Comparison of ENCODE assay signal across 21 cellular contexts in the genomic region with DNA sequence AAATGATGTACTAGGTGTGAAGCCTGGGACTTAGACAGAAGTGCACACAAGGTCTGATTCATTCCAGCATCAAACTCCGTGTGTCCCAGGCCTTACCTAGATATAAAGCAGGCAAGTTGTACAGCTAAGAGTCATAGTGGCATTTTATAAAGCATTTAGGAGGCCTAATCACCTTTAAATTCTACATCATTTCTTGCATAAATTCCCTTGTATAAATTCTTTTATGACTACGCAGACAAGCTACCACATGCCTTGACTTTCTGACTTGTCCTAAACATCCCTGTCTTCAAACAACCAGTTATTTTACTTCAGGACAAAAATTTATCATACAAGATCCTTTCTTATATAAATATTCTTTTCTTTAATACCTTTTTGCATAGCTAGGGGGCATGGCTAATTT.
"Had no signal": no experiment of that assay in that cellular context is flagged by ENCODE, and none has a peak within 500 bp of the region (broad histone marks: within the 10 kb centered on the region; RNA-seq: fewer than 3 reads in every experiment).

No MANE protein-coding gene starts in this region.

- H3K9me3 ChIP-seq: body of pancreas, esophagus muscularis mucosa, gastrocnemius medialis, lower lobe of right lung, right lobe of liver, testis, transverse colon had no signal

- H3K4me1 ChIP-seq: body of pancreas, esophagus muscularis mucosa, gastrocnemius medialis, lower lobe of right lung, right lobe of liver, testis had no signal

- DNase-seq: activated CD4-positive, alpha-beta T cell treated with anti-CD3 and anti-CD28 coated beads for 36 hours; activated CD4-positive, CD25-positive, alpha-beta regulatory T cell; activated CD8-positive, alpha-beta memory T cell treated with anti-CD3 and anti-CD28 coated beads, Interleukin-2, amount 10 ng/mL, durations not matched to agents 7 days and 5 days; activated CD8-positive, alpha-beta T cell treated with anti-CD3 and anti-CD28 coated beads, Interleukin-2, amount 10 ng/mL, durations not matched to agents 7 days and 5 days; activated naive CD4-positive, alpha-beta T cell; activated T-cell treated with anti-CD3 and anti-CD28 coated beads, Interleukin-2, amount 50 U/mL, for 48 hours; body of pancreas; caudate nucleus; cortex of kidney; effector memory CD8-positive, alpha-beta T cell; gastrocnemius medialis; glutamatergic neuron; lower lobe of right lung; mesendoderm; right lobe of liver; stimulated activated CD4-positive, alpha-beta T cell treated with anti-CD3 and anti-CD28 coated beads, Interleukin-2, amount 100 ng/mL, for 48 hours; stimulated activated naive CD8-positive, alpha-beta T cell treated with anti-CD3 and anti-CD28 coated beads, Interleukin-15, Interleukin-2, amounts not matched to agents 100 U/mL and 50 U/mL, for 24 hours; T-helper 1 cell; testis; transverse colon had no signal

- H3K4me3 ChIP-seq: body of pancreas, esophagus muscularis mucosa, gastrocnemius medialis, lower lobe of right lung, right lobe of liver, testis, transverse colon had no signal

- H3K27me3 ChIP-seq: body of pancreas, right lobe of liver, testis had no signal

- H3K27ac ChIP-seq: body of pancreas, esophagus muscularis mucosa, gastrocnemius medialis, lower lobe of right lung, right lobe of liver, testis, transverse colon had no signal

- H3K36me3 ChIP-seq: esophagus muscularis mucosa, gastrocnemius medialis, lower lobe of right lung, right lobe of liver, transverse colon had no signal
